ENCODE assay signal across 3 cellular contexts in the genomic region with DNA sequence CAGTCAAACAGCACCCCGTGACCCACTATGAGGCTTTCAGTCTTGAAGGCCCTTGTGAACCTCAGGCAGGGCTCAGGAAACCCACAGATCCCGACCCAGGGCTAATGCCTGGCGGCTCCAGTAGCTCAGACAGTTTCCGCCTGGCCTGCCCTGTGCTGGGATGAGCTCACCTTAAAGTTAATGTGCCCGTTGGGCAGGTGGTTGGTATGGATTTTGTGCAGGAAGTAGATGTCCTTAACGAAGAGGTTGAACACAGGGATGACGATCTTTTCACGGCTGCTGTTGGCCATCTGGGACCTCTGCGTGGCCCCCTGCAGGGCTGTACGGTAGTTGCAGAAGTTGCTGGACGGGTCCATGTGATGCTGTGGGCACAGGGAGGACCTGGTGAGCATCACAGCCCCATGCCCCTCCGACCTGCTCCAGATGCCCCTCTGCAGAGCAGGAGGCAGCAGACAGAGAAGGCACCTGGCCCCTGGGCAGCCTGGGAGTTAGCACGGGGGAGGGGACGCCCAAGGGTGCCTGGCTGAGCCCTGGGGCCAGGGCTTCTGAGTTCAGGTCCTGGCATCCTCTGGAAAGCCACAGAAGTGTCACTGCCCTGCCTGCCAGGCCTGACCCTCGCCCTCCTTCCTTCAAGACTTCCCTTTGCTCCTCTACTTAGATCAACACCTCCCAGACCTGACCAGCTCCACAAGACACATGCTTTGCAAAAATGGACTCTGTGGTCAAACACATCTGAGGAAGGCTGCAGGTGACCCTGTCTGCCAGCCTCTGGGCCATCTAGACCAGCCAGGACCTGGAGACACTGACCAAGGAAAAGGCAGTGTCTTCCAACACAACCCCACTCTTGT.
TF ChIP-seq lines count a peak whose summit lies in the region.

No MANE protein-coding gene starts in this region.

TF ChIP-seq in HCT116, 20 proteins besides CTCF, POLR2A, EP300 and RAD21 (continued from another document and continues in another):
- no peak for TF ChIP-seq SP1 (IDR thresholded peaks at IDR 0.05; ENCODE audit: low read depth)
- TF ChIP-seq CBX3 (IDR thresholded peaks at IDR 0.05; ENCODE audit: low read depth), result no peak
- no peak for TF ChIP-seq ELF1 (IDR thresholded peaks at IDR 0.05; ENCODE audit: borderline replicate concordance, low read depth)
- no peak for TF ChIP-seq JUND (IDR thresholded peaks at IDR 0.05)
- TF ChIP-seq SIN3A (IDR thresholded peaks at IDR 0.05; ENCODE audit: low read depth), result no peak
- TF ChIP-seq, protein P1, sequence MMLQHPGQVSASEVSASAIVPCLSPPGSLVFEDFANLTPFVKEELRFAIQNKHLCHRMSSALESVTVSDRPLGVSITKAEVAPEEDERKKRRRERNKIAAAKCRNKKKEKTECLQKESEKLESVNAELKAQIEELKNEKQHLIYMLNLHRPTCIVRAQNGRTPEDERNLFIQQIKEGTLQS (IDR thresholded peaks at IDR 0.05), result no peak
- TF ChIP-seq EGR1 (IDR thresholded peaks at IDR 0.05; ENCODE audit: low read depth), result no peak
- TF ChIP-seq, protein P2, sequence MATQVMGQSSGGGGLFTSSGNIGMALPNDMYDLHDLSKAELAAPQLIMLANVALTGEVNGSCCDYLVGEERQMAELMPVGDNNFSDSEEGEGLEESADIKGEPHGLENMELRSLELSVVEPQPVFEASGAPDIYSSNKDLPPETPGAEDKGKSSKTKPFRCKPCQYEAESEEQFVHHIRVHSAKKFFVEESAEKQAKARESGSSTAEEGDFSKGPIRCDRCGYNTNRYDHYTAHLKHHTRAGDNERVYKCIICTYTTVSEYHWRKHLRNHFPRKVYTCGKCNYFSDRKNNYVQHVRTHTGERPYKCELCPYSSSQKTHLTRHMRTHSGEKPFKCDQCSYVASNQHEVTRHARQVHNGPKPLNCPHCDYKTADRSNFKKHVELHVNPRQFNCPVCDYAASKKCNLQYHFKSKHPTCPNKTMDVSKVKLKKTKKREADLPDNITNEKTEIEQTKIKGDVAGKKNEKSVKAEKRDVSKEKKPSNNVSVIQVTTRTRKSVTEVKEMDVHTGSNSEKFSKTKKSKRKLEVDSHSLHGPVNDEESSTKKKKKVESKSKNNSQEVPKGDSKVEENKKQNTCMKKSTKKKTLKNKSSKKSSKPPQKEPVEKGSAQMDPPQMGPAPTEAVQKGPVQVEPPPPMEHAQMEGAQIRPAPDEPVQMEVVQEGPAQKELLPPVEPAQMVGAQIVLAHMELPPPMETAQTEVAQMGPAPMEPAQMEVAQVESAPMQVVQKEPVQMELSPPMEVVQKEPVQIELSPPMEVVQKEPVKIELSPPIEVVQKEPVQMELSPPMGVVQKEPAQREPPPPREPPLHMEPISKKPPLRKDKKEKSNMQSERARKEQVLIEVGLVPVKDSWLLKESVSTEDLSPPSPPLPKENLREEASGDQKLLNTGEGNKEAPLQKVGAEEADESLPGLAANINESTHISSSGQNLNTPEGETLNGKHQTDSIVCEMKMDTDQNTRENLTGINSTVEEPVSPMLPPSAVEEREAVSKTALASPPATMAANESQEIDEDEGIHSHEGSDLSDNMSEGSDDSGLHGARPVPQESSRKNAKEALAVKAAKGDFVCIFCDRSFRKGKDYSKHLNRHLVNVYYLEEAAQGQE (IDR thresholded peaks at IDR 0.05; ENCODE audit: low read depth), result no peak
- TF ChIP-seq YY1 (IDR thresholded peaks at IDR 0.05; ENCODE audit: extremely low read depth, insufficient replicate concordance, low read depth, low read length), result no peak
- no peak for TF ChIP-seq SRF (IDR thresholded peaks at IDR 0.05; ENCODE audit: low read depth)
- TF ChIP-seq TCF7L2 (IDR thresholded peaks at IDR 0.05; ENCODE audit: borderline replicate concordance, extremely low read depth, insufficient read depth, insufficient read length), result no peak
- TF ChIP-seq CEBPB (IDR thresholded peaks at IDR 0.05; ENCODE audit: low read depth), result no peak
- TF ChIP-seq, protein P3, sequence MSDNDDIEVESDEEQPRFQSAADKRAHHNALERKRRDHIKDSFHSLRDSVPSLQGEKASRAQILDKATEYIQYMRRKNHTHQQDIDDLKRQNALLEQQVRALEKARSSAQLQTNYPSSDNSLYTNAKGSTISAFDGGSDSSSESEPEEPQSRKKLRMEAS (IDR thresholded peaks at IDR 0.05), result no peak

TF ChIP-seq in WTC11, 78 proteins besides CTCF, POLR2A, EP300 and RAD21 (continued from another document):
- TF ChIP-seq KAT7 (CRISPR knock-in tag; IDR thresholded peaks at IDR 0.05; ENCODE audit: borderline replicate concordance) (no peak), TEAD1 (CRISPR knock-in tag; IDR thresholded peaks at IDR 0.05) (no peak), GTF2I (CRISPR knock-in tag; conservative IDR thresholded peaks at IDR 0.05) (no peak), MXD4 (CRISPR knock-in tag; IDR thresholded peaks at IDR 0.05; ENCODE audit: borderline replicate concordance) (no peak), ZNF219 (CRISPR knock-in tag; IDR thresholded peaks at IDR 0.05; ENCODE audit: borderline replicate concordance) (no peak), NR2C2 (CRISPR knock-in tag; IDR thresholded peaks at IDR 0.05) (no peak), GRHL2 (CRISPR knock-in tag; IDR thresholded peaks at IDR 0.05; ENCODE audit: insufficient replicate concordance, severe bottlenecking) (no peak), NFATC4 (CRISPR knock-in tag; IDR thresholded peaks at IDR 0.05) (no peak), JUN (CRISPR knock-in tag; IDR thresholded peaks at IDR 0.05) (no peak)
- TF ChIP-seq, protein P4, sequence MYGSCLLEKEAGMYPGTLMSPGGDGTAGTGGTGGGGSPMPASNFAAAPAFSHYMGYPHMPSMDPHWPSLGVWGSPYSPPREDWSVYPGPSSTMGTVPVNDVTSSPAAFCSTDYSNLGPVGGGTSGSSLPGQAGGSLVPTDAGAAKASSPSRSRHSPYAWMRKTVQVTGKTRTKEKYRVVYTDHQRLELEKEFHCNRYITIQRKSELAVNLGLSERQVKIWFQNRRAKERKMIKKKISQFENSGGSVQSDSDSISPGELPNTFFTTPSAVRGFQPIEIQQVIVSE (CRISPR knock-in tag; IDR thresholded peaks at IDR 0.05; ENCODE audit: borderline replicate concordance), result no peak
- TF ChIP-seq, protein P5, sequence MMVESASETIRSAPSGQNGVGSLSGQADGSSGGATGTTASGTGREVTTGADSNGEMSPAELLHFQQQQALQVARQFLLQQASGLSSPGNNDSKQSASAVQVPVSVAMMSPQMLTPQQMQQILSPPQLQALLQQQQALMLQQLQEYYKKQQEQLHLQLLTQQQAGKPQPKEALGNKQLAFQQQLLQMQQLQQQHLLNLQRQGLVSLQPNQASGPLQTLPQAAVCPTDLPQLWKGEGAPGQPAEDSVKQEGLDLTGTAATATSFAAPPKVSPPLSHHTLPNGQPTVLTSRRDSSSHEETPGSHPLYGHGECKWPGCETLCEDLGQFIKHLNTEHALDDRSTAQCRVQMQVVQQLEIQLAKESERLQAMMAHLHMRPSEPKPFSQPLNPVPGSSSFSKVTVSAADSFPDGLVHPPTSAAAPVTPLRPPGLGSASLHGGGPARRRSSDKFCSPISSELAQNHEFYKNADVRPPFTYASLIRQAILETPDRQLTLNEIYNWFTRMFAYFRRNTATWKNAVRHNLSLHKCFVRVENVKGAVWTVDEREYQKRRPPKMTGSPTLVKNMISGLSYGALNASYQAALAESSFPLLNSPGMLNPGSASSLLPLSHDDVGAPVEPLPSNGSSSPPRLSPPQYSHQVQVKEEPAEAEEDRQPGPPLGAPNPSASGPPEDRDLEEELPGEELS (CRISPR knock-in tag; IDR thresholded peaks at IDR 0.05), result no peak
- TF ChIP-seq, protein P6, sequence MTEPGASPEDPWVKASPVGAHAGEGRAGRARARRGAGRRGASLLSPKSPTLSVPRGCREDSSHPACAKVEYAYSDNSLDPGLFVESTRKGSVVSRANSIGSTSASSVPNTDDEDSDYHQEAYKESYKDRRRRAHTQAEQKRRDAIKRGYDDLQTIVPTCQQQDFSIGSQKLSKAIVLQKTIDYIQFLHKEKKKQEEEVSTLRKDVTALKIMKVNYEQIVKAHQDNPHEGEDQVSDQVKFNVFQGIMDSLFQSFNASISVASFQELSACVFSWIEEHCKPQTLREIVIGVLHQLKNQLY (CRISPR knock-in tag; IDR thresholded peaks at IDR 0.05), result no peak
- TF ChIP-seq, protein P7, sequence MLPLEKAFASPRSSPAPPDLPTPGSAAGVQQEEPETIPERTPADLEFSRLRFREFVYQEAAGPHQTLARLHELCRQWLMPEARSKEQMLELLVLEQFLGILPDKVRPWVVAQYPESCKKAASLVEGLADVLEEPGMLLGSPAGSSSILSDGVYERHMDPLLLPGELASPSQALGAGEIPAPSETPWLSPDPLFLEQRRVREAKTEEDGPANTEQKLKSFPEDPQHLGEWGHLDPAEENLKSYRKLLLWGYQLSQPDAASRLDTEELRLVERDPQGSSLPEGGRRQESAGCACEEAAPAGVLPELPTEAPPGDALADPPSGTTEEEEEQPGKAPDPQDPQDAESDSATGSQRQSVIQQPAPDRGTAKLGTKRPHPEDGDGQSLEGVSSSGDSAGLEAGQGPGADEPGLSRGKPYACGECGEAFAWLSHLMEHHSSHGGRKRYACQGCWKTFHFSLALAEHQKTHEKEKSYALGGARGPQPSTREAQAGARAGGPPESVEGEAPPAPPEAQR (CRISPR knock-in tag; IDR thresholded peaks at IDR 0.05), result no peak
- TF ChIP-seq, protein P8, sequence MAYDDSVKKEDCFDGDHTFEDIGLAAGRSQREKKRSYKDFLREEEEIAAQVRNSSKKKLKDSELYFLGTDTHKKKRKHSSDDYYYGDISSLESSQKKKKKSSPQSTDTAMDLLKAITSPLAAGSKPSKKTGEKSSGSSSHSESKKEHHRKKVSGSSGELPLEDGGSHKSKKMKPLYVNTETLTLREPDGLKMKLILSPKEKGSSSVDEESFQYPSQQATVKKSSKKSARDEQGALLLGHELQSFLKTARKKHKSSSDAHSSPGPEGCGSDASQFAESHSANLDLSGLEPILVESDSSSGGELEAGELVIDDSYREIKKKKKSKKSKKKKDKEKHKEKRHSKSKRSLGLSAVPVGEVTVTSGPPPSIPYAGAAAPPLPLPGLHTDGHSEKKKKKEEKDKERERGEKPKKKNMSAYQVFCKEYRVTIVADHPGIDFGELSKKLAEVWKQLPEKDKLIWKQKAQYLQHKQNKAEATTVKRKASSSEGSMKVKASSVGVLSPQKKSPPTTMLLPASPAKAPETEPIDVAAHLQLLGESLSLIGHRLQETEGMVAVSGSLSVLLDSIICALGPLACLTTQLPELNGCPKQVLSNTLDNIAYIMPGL (CRISPR knock-in tag; IDR thresholded peaks at IDR 0.05), result no peak
TF ChIP-seq in WTC11: peak in this region for 0.

TF ChIP-seq in HepG2, 621 proteins besides CTCF, POLR2A, EP300 and RAD21 (continued from another document):
- peak; percentile 19; the same call in 1 of the 2 replicates for TF ChIP-seq STAG1 (CRISPR knock-in tag; IDR thresholded peaks at IDR 0.05)
- no peak for TF ChIP-seq CENPT (CRISPR knock-in tag; IDR thresholded peaks at IDR 0.05; ENCODE audit: low read depth)
- no peak for TF ChIP-seq ZNF773 (CRISPR knock-in tag; IDR thresholded peaks at IDR 0.05; ENCODE audit: borderline replicate concordance)
- peak; percentile 63 for TF ChIP-seq XRCC5 (optimal IDR thresholded peaks at IDR 0.05; ENCODE audit: low read length)
- TF ChIP-seq ZNF501 (CRISPR knock-in tag; IDR thresholded peaks at IDR 0.05), result no peak
- TF ChIP-seq TEAD3 (CRISPR knock-in tag; optimal IDR thresholded peaks at IDR 0.05; ENCODE audit: borderline replicate concordance), result no peak
